7 cellular contexts compared by ENCODE assay signal in the genomic region with DNA sequence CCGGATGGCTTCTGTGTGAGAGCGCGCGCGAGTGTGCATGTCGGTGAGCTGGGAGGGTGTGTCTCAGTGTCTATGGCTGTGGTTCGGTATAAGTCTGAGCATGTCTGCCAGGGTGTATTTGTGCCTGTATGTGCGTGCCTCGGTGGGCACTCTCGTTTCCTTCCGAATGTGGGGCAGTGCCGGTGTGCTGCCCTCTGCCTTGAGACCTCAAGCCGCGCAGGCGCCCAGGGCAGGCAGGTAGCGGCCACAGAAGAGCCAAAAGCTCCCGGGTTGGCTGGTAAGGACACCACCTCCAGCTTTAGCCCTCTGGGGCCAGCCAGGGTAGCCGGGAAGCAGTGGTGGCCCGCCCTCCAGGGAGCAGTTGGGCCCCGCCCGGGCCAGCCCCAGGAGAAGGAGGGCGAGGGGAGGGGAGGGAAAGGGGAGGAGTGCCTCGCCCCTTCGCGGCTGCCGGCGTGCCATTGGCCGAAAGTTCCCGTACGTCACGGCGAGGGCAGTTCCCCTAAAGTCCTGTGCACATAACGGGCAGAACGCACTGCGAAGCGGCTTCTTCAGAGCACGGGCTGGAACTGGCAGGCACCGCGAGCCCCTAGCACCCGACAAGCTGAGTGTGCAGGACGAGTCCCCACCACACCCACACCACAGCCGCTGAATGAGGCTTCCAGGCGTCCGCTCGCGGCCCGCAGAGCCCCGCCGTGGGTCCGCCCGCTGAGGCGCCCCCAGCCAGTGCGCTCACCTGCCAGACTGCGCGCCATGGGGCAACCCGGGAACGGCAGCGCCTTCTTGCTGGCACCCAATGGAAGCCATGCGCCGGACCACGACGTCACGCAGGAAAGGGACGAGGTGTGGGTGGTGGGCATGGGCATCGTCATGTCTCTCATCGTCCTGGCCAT. TPM values are rescaled to one million over a fixed set of nuclear protein-coding genes. Genes with fewer than 3 reads are reported as not detected.
DNase-seq lines count a peak whose midpoint lies in the region; ATAC-seq and TF ChIP-seq lines count a peak whose summit lies in the region.

A gene (plus strand): TSS at position 530 of the 890 bp plus-strand sequence. CDS start 221 bp downstream, at position 751.

- peak; percentile 77 for DNase-seq in NCI-H2196 (lab: John Stamatoyannopoulos, UW; ENCODE audit: unreplicated experiment)
- DNase-seq in activated CD4-positive, alpha-beta T cell treated with anti-CD3 and anti-CD28 coated beads for 48 hours = peak; percentile 87
- DNase-seq in colonic mucosa = peak; percentile 95
- DNase-seq in left colon = peak; percentile 95 to 96
- peak; percentile 73 to 79 for DNase-seq in stimulated activated CD4-positive, alpha-beta T cell treated with anti-CD3 and anti-CD28 coated beads, Interleukin-1b, Interleukin-23, amount 100 ng/mL, for 4 hours (ENCODE audit: low read depth in 2 of 2)

- ATAC-seq in GM18520 (IDR thresholded peaks at IDR 0.05; ENCODE audit: unreplicated experiment) = peak; percentile 88
- ATAC-seq in HG02981 (IDR thresholded peaks at IDR 0.05; ENCODE audit: unreplicated experiment) = peak; percentile 96
- ATAC-seq in left colon = peak; percentile 99

- H3K27me3 ChIP-seq in colonic mucosa = no peaks in the 10 kb centered on the region

- no peaks in the 10 kb centered on the region for H3K36me3 ChIP-seq in colonic mucosa

- H3K4me1 ChIP-seq in colonic mucosa = no peaks in the 10 kb centered on the region

- H3K9me3 ChIP-seq in colonic mucosa = no peaks in the 10 kb centered on the region

- peak within 1 kb of the TSS; percentile 43 for H3K4me3 ChIP-seq in colonic mucosa

- intact Hi-C loops in colonic mucosa (cut with DNase I) = no loop called here
- intact Hi-C loops in left colon (cut with DNase I, micrococcal nuclease) = no loop called here

- TF ChIP-seq CTCF in colonic mucosa (IDR thresholded peaks at IDR 0.05) = no peak

- H3K27ac ChIP-seq in colonic mucosa = peak within 1 kb of the TSS; percentile 70

- H3K9ac ChIP-seq in colonic mucosa (ENCODE audit: low read depth in 2 of 2, low read length in 2 of 2) = peak within 1 kb of the TSS; percentile 61 to 90

RNA-seq across cellular contexts. Expression of the gene that starts here (rescaled TPM):
- total RNA-seq in colonic mucosa (1 to 10 TPM in 1 of 2 donors, under 1 TPM in 1; 0.94 to 1.2 TPM), left colon (1 to 10 TPM in 1 of 2 donors, under 1 TPM in 1; 0.55 to 1.4 TPM)

Comparison
In these comparisons a context has a peak if more than half of its experiments do, and no peak if none do; other contexts are left out.
1. Peak in every context shown above with its lines: DNase-seq, ATAC-seq, H3K4me3 ChIP-seq and H3K27ac ChIP-seq.